In the genomic region with DNA sequence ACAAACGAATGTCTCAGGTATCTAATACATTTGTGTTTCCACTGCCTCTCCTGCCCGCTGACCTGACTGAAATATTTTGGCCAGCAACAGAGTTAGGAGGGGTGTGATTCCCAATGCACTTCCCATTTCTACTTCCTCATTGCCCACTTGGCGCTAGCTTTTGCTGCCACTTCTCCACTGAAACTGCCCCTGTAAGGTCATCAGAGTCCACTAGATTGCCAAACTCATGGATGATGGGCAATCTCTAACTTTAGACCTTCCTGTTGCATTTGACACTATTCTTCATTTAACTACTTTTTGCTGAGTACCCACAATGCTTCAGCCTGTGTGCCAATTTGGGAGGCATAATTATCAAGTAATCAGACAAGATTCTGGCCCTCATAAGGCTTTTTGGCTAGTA, we compare ENCODE assay signal across 17 cellular contexts. TPM values are rescaled to one million over a fixed set of nuclear protein-coding genes. Genes with fewer than 3 reads are reported as not detected.
DNase-seq lines count a peak whose midpoint lies in the region; ATAC-seq and TF ChIP-seq lines count a peak whose summit lies in the region.
"Had no signal": no experiment of that assay in that cellular context is flagged by ENCODE, and none has a peak within 500 bp of the region (broad histone marks: within the 10 kb centered on the region; RNA-seq: fewer than 3 reads in every experiment).

No MANE protein-coding gene starts in this region.

- in situ Hi-C loops in transverse colon (cut with MboI; ENCODE audit: low pct_ligation_motif_present in 1 of 4, low pct_unique_long_range_greater_than_20kb in 1 of 4, low sequenced_read_pairs in 3 of 4): no loop called here

- POLR2A ChIA-PET in SK-N-SH (lab: Yijun Ruan, JAX): no interaction called here

- H3K4me1 ChIP-seq in right atrium auricular region (no peaks in the 10 kb centered on the region), adipocyte (ENCODE audit: control insufficient read depth, insufficient read depth, low read length) (peaks cover 41% of the 10 kb centered on the region), liver (ENCODE audit: control insufficient read depth in 4 of 4, insufficient read depth in 4 of 4, low read length in 3 of 4) (peaks cover 9 to 31% (median 28%) of the 10 kb centered on the region in 4 donors), transverse colon (no peaks in the 10 kb centered on the region), SK-N-SH (ENCODE audit: control insufficient read depth in 1 of 2, insufficient read depth in 2 of 2, low read depth in 1 of 2, low read length in 1 of 2) (no peaks in the 10 kb centered on the region)
- H3K4me1 ChIP-seq: SJSA1 had no signal

- ATAC-seq in Right ventricle myocardium inferior: peak; percentile 78
- no peak for ATAC-seq in GM18861 (IDR thresholded peaks at IDR 0.05; ENCODE audit: unreplicated experiment)
- ATAC-seq in HG02840 (IDR thresholded peaks at IDR 0.05; ENCODE audit: low FRiP score, unreplicated experiment): no peak

- H3K36me3 ChIP-seq in right atrium auricular region (no peaks in the 10 kb centered on the region), adipocyte (ENCODE audit: control insufficient read depth, insufficient read depth, low read length, severe bottlenecking) (no peaks in the 10 kb centered on the region), liver (ENCODE audit: control insufficient read depth in 4 of 4, insufficient read depth in 3 of 4, low read depth in 1 of 4, low read length in 3 of 4) (peaks cover 0 to 6% (median 0%) of the 10 kb centered on the region in 4 donors), transverse colon (no peaks in the 10 kb centered on the region), SK-N-SH (replicated peaks in 1 of 2; ENCODE audit: control insufficient read depth in 1 of 2, insufficient read depth in 2 of 2, low read length in 1 of 2) (no peaks in the 10 kb centered on the region)
- H3K36me3 ChIP-seq: SJSA1 had no signal

- H3K4me3 ChIP-seq in right atrium auricular region: no peak overlapping the region
- no peak overlapping the region for H3K4me3 ChIP-seq in adipocyte (ENCODE audit: low read length)
- H3K4me3 ChIP-seq in liver (ENCODE audit: low read depth in 1 of 3, low read length in 3 of 3): no peak overlapping the region
- H3K4me3 ChIP-seq in transverse colon: no peak overlapping the region
- no peak overlapping the region for H3K4me3 ChIP-seq in SK-N-SH (ENCODE audit: low read depth in 2 of 2, low read length in 1 of 2)
- H3K4me3 ChIP-seq: SJSA1 had no signal

- H3K27me3 ChIP-seq in right atrium auricular region (no peaks in the 10 kb centered on the region), adipocyte (replicated peaks; ENCODE audit: control insufficient read depth, insufficient read depth, low read length) (no peaks in the 10 kb centered on the region), liver (ENCODE audit: control insufficient read depth in 4 of 4, insufficient read depth in 4 of 4, low read length in 3 of 4) (no peaks in the 10 kb centered on the region), transverse colon (no peaks in the 10 kb centered on the region), SK-N-SH (ENCODE audit: insufficient read depth) (no peaks in the 10 kb centered on the region)
- H3K27me3 ChIP-seq: SJSA1 had no signal

- intact Hi-C loops in Right ventricle myocardium inferior (cut with DNase I) (no loop called here), transverse colon (cut with DNase I; ENCODE audit: low total_unique reads) (no loop called here)

- WGBS in liver: 23% methylated on average over 3 of the region's 3 CpGs
- WGBS in transverse colon (ENCODE audit: low coverage in 1 of 2), 2 donors: 44 to 81% methylated on average over 3 of the region's 3 CpGs
- 14% methylated on average over 3 of the region's 3 CpGs for WGBS in SK-N-SH (ENCODE audit: low lambda C conversion rate)

- no peak for TF ChIP-seq POLR2A in transverse colon (IDR thresholded peaks at IDR 0.05)

- no peaks in the 10 kb centered on the region for H3K9me2 ChIP-seq in SK-N-SH

- no peaks in the 10 kb centered on the region for H3K79me2 ChIP-seq in SK-N-SH (ENCODE audit: insufficient read depth)

- CTCF ChIA-PET in SK-N-SH (lab: Yijun Ruan, JAX): no interaction called here

- DNase-seq in Right ventricle myocardium inferior (ENCODE audit: missing footprints): no peak
- no peak for DNase-seq in right atrium auricular region (ENCODE audit: low spot score)
- DNase-seq in adipocyte (ENCODE audit: low read depth): no peak
- peak; percentile 10 for DNase-seq in transverse colon
- DNase-seq in SK-N-SH: no peak
- DNase-seq: activated CD4-positive, alpha-beta T cell treated with anti-CD3 and anti-CD28 coated beads, Interleukin-2, amount 50 U/mL, for 1 hour; CD4-positive, alpha-beta memory T cell; EL; mesenchymal stem cell; NCI-H187; NCI-H446 treated with DMSO at 0.1 percent for 48 hours; T1000 had no signal

- no peak for TF ChIP-seq CTCF in right atrium auricular region (IDR thresholded peaks at IDR 0.05)
- TF ChIP-seq CTCF in liver (IDR thresholded peaks at IDR 0.05; ENCODE audit: low read depth, low read length, missing input control): no peak
- no peak for TF ChIP-seq CTCF in transverse colon (IDR thresholded peaks at IDR 0.05)
- TF ChIP-seq CTCF in SK-N-SH (IDR thresholded peaks at IDR 0.05): no peak

- H2AFZ ChIP-seq in SK-N-SH (ENCODE audit: low read depth): no peak overlapping the region

- H3K9me3 ChIP-seq in right atrium auricular region: no peaks in the 10 kb centered on the region
- H3K9me3 ChIP-seq in adipocyte (ENCODE audit: control insufficient read depth, low read length): no peaks in the 10 kb centered on the region
- no peaks in the 10 kb centered on the region for H3K9me3 ChIP-seq in liver (ENCODE audit: control insufficient read depth in 4 of 4, low read length in 3 of 4)
- no peaks in the 10 kb centered on the region for H3K9me3 ChIP-seq in transverse colon
- H3K9me3 ChIP-seq in SK-N-SH: no peaks in the 10 kb centered on the region
- H3K9me3 ChIP-seq: SJSA1 had no signal

- TF ChIP-seq RAD21 in liver (IDR thresholded peaks at IDR 0.05) (peak; percentile 42 to 58), SK-N-SH (IDR thresholded peaks at IDR 0.05; ENCODE audit: low read length) (no peak)

- no peaks in the 10 kb centered on the region for H3F3A ChIP-seq in SK-N-SH (replicated peaks; ENCODE audit: insufficient read depth)

- H3K9ac ChIP-seq in adipocyte (ENCODE audit: low read length) (peak overlapping the region; percentile 73), liver (ENCODE audit: low read depth in 1 of 2, low read length in 2 of 2) (peak overlapping the region in 1 of 2 donors; percentile 2), SK-N-SH (no peak overlapping the region)

- H3K4me2 ChIP-seq in SK-N-SH: no peak overlapping the region

- TF ChIP-seq EP300 in transverse colon (IDR thresholded peaks at IDR 0.05; ENCODE audit: low read depth) (no peak), SK-N-SH (IDR thresholded peaks at IDR 0.05; ENCODE audit: borderline replicate concordance in 1 of 2, low read depth in 1 of 2, low read length in 1 of 2) (no peak)

- H3K27ac ChIP-seq in right atrium auricular region: no peak overlapping the region
- peak overlapping the region; percentile 95 to 99 for H3K27ac ChIP-seq in liver (ENCODE audit: low read depth in 1 of 2, low read length in 2 of 2)
- H3K27ac ChIP-seq in transverse colon: no peak overlapping the region
- no peak overlapping the region for H3K27ac ChIP-seq in SK-N-SH (ENCODE audit: low read depth in 2 of 2, low read length in 1 of 2)
- H3K27ac ChIP-seq: epithelial cell of prostate, SJSA1 had no signal

- H4K20me1 ChIP-seq in SK-N-SH (ENCODE audit: insufficient read depth): no peaks in the 10 kb centered on the region

TF ChIP-seq in liver, 16 proteins besides CTCF, POLR2A, EP300 and RAD21 (continues in another document):
- TF ChIP-seq EGR1 (IDR thresholded peaks at IDR 0.05; ENCODE audit: low read depth in 2 of 2): peak; percentile 88 to 93
- TF ChIP-seq, protein P1, sequence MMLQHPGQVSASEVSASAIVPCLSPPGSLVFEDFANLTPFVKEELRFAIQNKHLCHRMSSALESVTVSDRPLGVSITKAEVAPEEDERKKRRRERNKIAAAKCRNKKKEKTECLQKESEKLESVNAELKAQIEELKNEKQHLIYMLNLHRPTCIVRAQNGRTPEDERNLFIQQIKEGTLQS (IDR thresholded peaks at IDR 0.05): peak; percentile 55
- peak; percentile 97 for TF ChIP-seq RXRA (IDR thresholded peaks at IDR 0.05)
- peak; percentile 29 for TF ChIP-seq NR2F2 (IDR thresholded peaks at IDR 0.05)
- TF ChIP-seq SP1 (IDR thresholded peaks at IDR 0.05): peak; percentile 86
- TF ChIP-seq FOXA2 (IDR thresholded peaks at IDR 0.05): peak; percentile 56
- peak in 1 of 2 donors; percentile 48 for TF ChIP-seq GABPA (IDR thresholded peaks at IDR 0.05 in 1 of 2, conservative IDR thresholded peaks at IDR 0.05 in 1 of 2)
- peak; percentile 68 for TF ChIP-seq FOXA1 (IDR thresholded peaks at IDR 0.05)

TF ChIP-seq in SK-N-SH, 30 proteins besides CTCF, POLR2A, EP300 and RAD21 (continues in another document):
- TF ChIP-seq, protein P2, sequence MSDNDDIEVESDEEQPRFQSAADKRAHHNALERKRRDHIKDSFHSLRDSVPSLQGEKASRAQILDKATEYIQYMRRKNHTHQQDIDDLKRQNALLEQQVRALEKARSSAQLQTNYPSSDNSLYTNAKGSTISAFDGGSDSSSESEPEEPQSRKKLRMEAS (IDR thresholded peaks at IDR 0.05; ENCODE audit: low read depth): no peak
- TF ChIP-seq MXI1 (IDR thresholded peaks at IDR 0.05; ENCODE audit: low read depth, low read length): no peak
- no peak for TF ChIP-seq FOSL2 (IDR thresholded peaks at IDR 0.05; ENCODE audit: borderline replicate concordance, low read depth)

RNA-seq across cellular contexts. Expression of a gene that starts 40.8 kb away (rescaled TPM):
- total RNA-seq in Right ventricle myocardium inferior: 0.62 TPM
- 1 to 10 TPM in 1 of 2 donors, under 1 TPM in 1; 0.26 to 1.3 TPM for total RNA-seq in right atrium auricular region
- total RNA-seq in liver: 1 to 10 TPM; 2.3 to 4.5 TPM
- polyA plus RNA-seq in liver: 1 to 10 TPM in 1 of 2 donors, under 1 TPM in 1; 0.72 to 1.0 TPM
- 1 to 10 TPM in 1 of 4 donors, under 1 TPM in 1, not detected in 2; 0.68 to 1.6 TPM for total RNA-seq in transverse colon
- under 0.01 TPM in 1 of 2 replicates, not detected in the other for polyA plus RNA-seq in SK-N-SH (2012; rRNA removed)
- polyA plus RNA-seq in SK-N-SH (2012; cell fraction: cytosol; rRNA removed): 0.01 and 0.03 TPM in 2 replicates
- 0.01 TPM in 1 of 2 replicates, not detected in the other for polyA plus RNA-seq in SK-N-SH (2012; cell fraction: nucleus; rRNA removed)

RNA-seq across cellular contexts. Expression of a gene that starts 52.7 kb away (rescaled TPM):
- total RNA-seq in Right ventricle myocardium inferior: 11.1 TPM
- 10 to 100 TPM; 20.8 to 21.8 TPM for total RNA-seq in right atrium auricular region
- total RNA-seq in liver: 10 to 100 TPM; 13.0 to 20.8 TPM
- polyA plus RNA-seq in liver: 10 to 100 TPM in 1 of 2 donors, 1 to 10 TPM in 1; 2.8 to 11.3 TPM
- 10 to 100 TPM in 3 of 4 donors, 1 to 10 TPM in 1; 8.0 to 42.3 (median 28.9) TPM for total RNA-seq in transverse colon
- polyA plus RNA-seq in SK-N-SH (2012; rRNA removed): 9.7 and 10.9 TPM in 2 replicates
- 11.7 and 12.8 TPM in 2 replicates for polyA plus RNA-seq in SK-N-SH (2012; cell fraction: cytosol; rRNA removed)
- polyA plus RNA-seq in SK-N-SH (2012; cell fraction: nucleus; rRNA removed): 6.1 and 8.3 TPM in 2 replicates

Comparison
In these comparisons a context has a peak if more than half of its experiments do, and no peak if none do; other contexts are left out.
1. H3K27ac ChIP-seq: peak in liver (2 of 2); none in right atrium auricular region (0 of 2), transverse colon (0 of 4) and SK-N-SH (0 of 2).